ENCODE assay signal across 21 cellular contexts in genomic region chr15:39493393-39494067, GRCh38.
"Had no signal": no experiment of that assay in that cellular context is flagged by ENCODE, and none has a peak within 500 bp of the region (broad histone marks: within the 10 kb centered on the region; RNA-seq: fewer than 3 reads in every experiment).

No MANE protein-coding gene starts in this region.

- H3K4me1 ChIP-seq: right lobe of liver had no signal

- H3K9me3 ChIP-seq: right lobe of liver, suprapubic skin had no signal

- H3K27ac ChIP-seq: right lobe of liver, suprapubic skin had no signal

- DNase-seq: activated CD4-positive, alpha-beta T cell treated with anti-CD3 and anti-CD28 coated beads for 48 hours; activated CD8-positive, alpha-beta T cell treated with anti-CD3 and anti-CD28 coated beads for 36 hours; activated effector memory CD4-positive, alpha-beta T cell treated with anti-CD3 and anti-CD28 coated beads, Interleukin-2, amount 50 U/mL, for 16 hours; activated T-cell treated with anti-CD3 and anti-CD28 coated beads, Interleukin-2, amount 50 U/mL, for 4 hours; amniotic stem cell; caudate nucleus; hippocampal formation; left ventricle myocardium superior; mesenchymal stem cell; nephron progenitor cell; occipital lobe; right lobe of liver; stimulated activated CD4-positive, alpha-beta T cell treated with anti-CD3 and anti-CD28 coated beads, Interleukin-4, amount 100 ng/mL, for 4 hours; stimulated activated naive CD8-positive, alpha-beta T cell treated with anti-CD3 and anti-CD28 coated beads, Interleukin-15, Interleukin-2, amounts not matched to agents 100 U/mL and 50 U/mL, for 24 hours; trophoblast cell had no signal

- H3K4me3 ChIP-seq: right lobe of liver, smooth muscle cell, suprapubic skin had no signal

- FAIRE-seq: colon, keratinocyte had no signal

- H3K36me3 ChIP-seq: right lobe of liver, suprapubic skin had no signal

- H3K27me3 ChIP-seq: right lobe of liver, suprapubic skin had no signal

- ATAC-seq: activated CD8-positive, alpha-beta T cell treated with anti-CD3 and anti-CD28 coated beads for 36 hours; activated naive CD4-positive, alpha-beta T cell treated with anti-CD3 and anti-CD28 coated beads, Interleukin-2, amount 50 U/mL, for 72 hours; activated T-cell treated with anti-CD3 and anti-CD28 coated beads, Interleukin-2, amount 50 U/mL, for 4 hours; left ventricle myocardium superior; right lobe of liver; stimulated activated naive CD8-positive, alpha-beta T cell treated with anti-CD3 and anti-CD28 coated beads, Interleukin-15, Interleukin-2, amounts not matched to agents 100 U/mL and 50 U/mL, for 24 hours; WTC11 had no signal
